Comparison of ENCODE assay signal across 8 cellular contexts in genomic region chr16:30585022-30585399, GRCh38. TPM values are rescaled to one million over a fixed set of nuclear protein-coding genes. Genes with fewer than 3 reads are reported as not detected.
DNase-seq lines count a peak whose midpoint lies in the region; ATAC-seq lines count a peak whose summit lies in the region.

No MANE protein-coding gene starts in this region.

- ATAC-seq in GM18909 (IDR thresholded peaks at IDR 0.05; ENCODE audit: poor library complexity, unreplicated experiment): peak; percentile 43
- ATAC-seq in HG03520 (IDR thresholded peaks at IDR 0.05; ENCODE audit: unreplicated experiment): peak; percentile 33
- ATAC-seq in activated CD8-positive, alpha-beta T cell treated with anti-CD3 and anti-CD28 coated beads, Interleukin-2, amount 10 ng/mL, durations not matched to agents 7 days and 5 days: peak; percentile 31
- ATAC-seq in stimulated activated memory B cell treated with anti-CD40 and anti-IgM and Interleukin-4, amounts not matched to agents 10 μg/mL and 1 μg/mL and 100 μg/mL, for 72 hours: peak; percentile 54

- peak; percentile 35 for DNase-seq in activated CD8-positive, alpha-beta T cell treated with anti-CD3 and anti-CD28 coated beads, Interleukin-2, amount 10 ng/mL, durations not matched to agents 7 days and 5 days
- DNase-seq in iPS DF 6.9 (ENCODE audit: low read depth, low spot score) (no peak), NCI-H128 (lab: John Stamatoyannopoulos, UW; ENCODE audit: unreplicated experiment) (no peak), dedifferentiated amniotic fluid mesenchymal stem cell (ENCODE audit: extremely low spot score) (no peak)

- CTCF ChIA-PET in activated CD8-positive, alpha-beta T cell treated with anti-CD3 and anti-CD28 coated beads, Interleukin-2, amount 10 ng/mL, durations not matched to agents 7 days and 5 days (lab: Charles Lee): interaction anchor here (1.0 to 5.6 kb wide), 8 partner anchors 13 to 493 kb away, joined by 3 to 44 read pairs (median 8); partner anchors contain the start of genes DCTPP1, TBX6, ZNF688 and ZNF747

- H3K9me3 Mint-ChIP-seq in activated CD8-positive, alpha-beta T cell treated with anti-CD3 and anti-CD28 coated beads, Interleukin-2, amount 10 ng/mL, durations not matched to agents 7 days and 5 days (ENCODE audit: insufficient read depth): no peaks in the 10 kb centered on the region
- H3K9me3 Mint-ChIP-seq in stimulated activated memory B cell treated with anti-CD40 and anti-IgM and Interleukin-4, amounts not matched to agents 10 μg/mL and 1 μg/mL and 100 μg/mL, for 72 hours: no peaks in the 10 kb centered on the region

- peak overlapping the region; percentile 85 for H3K4me2 ChIP-seq in BLaER1

- peak overlapping the region; percentile 95 for H3K9ac ChIP-seq in BLaER1

- no peaks in the 10 kb centered on the region for H3K27me3 ChIP-seq in BLaER1
- no peaks in the 10 kb centered on the region for H3K27me3 ChIP-seq in iPS DF 6.9 (ENCODE audit: control insufficient read depth, insufficient read depth, low read length)

- H3K36me3 Mint-ChIP-seq in activated CD8-positive, alpha-beta T cell treated with anti-CD3 and anti-CD28 coated beads, Interleukin-2, amount 10 ng/mL, durations not matched to agents 7 days and 5 days (ENCODE audit: low read depth): peaks cover 45% of the 10 kb centered on the region
- H3K36me3 Mint-ChIP-seq in stimulated activated memory B cell treated with anti-CD40 and anti-IgM and Interleukin-4, amounts not matched to agents 10 μg/mL and 1 μg/mL and 100 μg/mL, for 72 hours: peaks cover 16% of the 10 kb centered on the region

- H3K27me3 Mint-ChIP-seq in activated CD8-positive, alpha-beta T cell treated with anti-CD3 and anti-CD28 coated beads, Interleukin-2, amount 10 ng/mL, durations not matched to agents 7 days and 5 days (ENCODE audit: low read depth): no peaks in the 10 kb centered on the region
- no peaks in the 10 kb centered on the region for H3K27me3 Mint-ChIP-seq in stimulated activated memory B cell treated with anti-CD40 and anti-IgM and Interleukin-4, amounts not matched to agents 10 μg/mL and 1 μg/mL and 100 μg/mL, for 72 hours

- H3K27ac Mint-ChIP-seq in activated CD8-positive, alpha-beta T cell treated with anti-CD3 and anti-CD28 coated beads, Interleukin-2, amount 10 ng/mL, durations not matched to agents 7 days and 5 days: peak overlapping the region; percentile 65
- peak overlapping the region; percentile 82 for H3K27ac Mint-ChIP-seq in stimulated activated memory B cell treated with anti-CD40 and anti-IgM and Interleukin-4, amounts not matched to agents 10 μg/mL and 1 μg/mL and 100 μg/mL, for 72 hours

- POLR2A ChIA-PET in activated CD8-positive, alpha-beta T cell treated with anti-CD3 and anti-CD28 coated beads, Interleukin-2, amount 10 ng/mL, durations not matched to agents 7 days and 5 days (lab: Charles Lee): interaction anchor here (0.6 to 4.7 kb wide), 9 partner anchors 9 to 85 kb away, joined by 3 to 48 read pairs (median 6); partner anchors contain the start of genes ZNF688, ZNF747 and ZNF764

- no peaks in the 10 kb centered on the region for H4K20me1 ChIP-seq in BLaER1

- no CpG with 5 or more reads among the region's 23 CpGs for WGBS in iPS DF 6.9 (ENCODE audit: insufficient coverage, insufficient read length)

- H3K9me3 ChIP-seq in BLaER1 (no peaks in the 10 kb centered on the region), iPS DF 6.9 (ENCODE audit: control insufficient read depth, insufficient read depth, low read length) (no peaks in the 10 kb centered on the region)

- peaks cover 55% of the 10 kb centered on the region for H3K4me1 ChIP-seq in BLaER1
- H3K4me1 ChIP-seq in iPS DF 6.9 (ENCODE audit: control insufficient read depth, insufficient read depth, low read length): no peaks in the 10 kb centered on the region

- peaks cover 30% of the 10 kb centered on the region for H3K4me1 Mint-ChIP-seq in activated CD8-positive, alpha-beta T cell treated with anti-CD3 and anti-CD28 coated beads, Interleukin-2, amount 10 ng/mL, durations not matched to agents 7 days and 5 days (ENCODE audit: low read depth)
- H3K4me1 Mint-ChIP-seq in stimulated activated memory B cell treated with anti-CD40 and anti-IgM and Interleukin-4, amounts not matched to agents 10 μg/mL and 1 μg/mL and 100 μg/mL, for 72 hours: peaks cover 14% of the 10 kb centered on the region

- peak overlapping the region; percentile 96 for H3K4me3 Mint-ChIP-seq in activated CD8-positive, alpha-beta T cell treated with anti-CD3 and anti-CD28 coated beads, Interleukin-2, amount 10 ng/mL, durations not matched to agents 7 days and 5 days
- peak overlapping the region; percentile 87 for H3K4me3 Mint-ChIP-seq in stimulated activated memory B cell treated with anti-CD40 and anti-IgM and Interleukin-4, amounts not matched to agents 10 μg/mL and 1 μg/mL and 100 μg/mL, for 72 hours

- H3K27ac ChIP-seq in BLaER1 (peak overlapping the region; percentile 95), iPS DF 6.9 (ENCODE audit: low read length) (no peak overlapping the region)

- peaks cover 64% of the 10 kb centered on the region for H3K36me3 ChIP-seq in BLaER1
- peaks cover 14% of the 10 kb centered on the region for H3K36me3 ChIP-seq in iPS DF 6.9 (ENCODE audit: control insufficient read depth, insufficient read depth, low read length)

- H3K4me3 ChIP-seq in BLaER1: peak overlapping the region; percentile 81
- peak overlapping the region; percentile 66 for H3K4me3 ChIP-seq in iPS DF 6.9 (ENCODE audit: low read length)

RNA-seq across cellular contexts. Expression of gene ZNF785, which starts 0.5 kb away (rescaled TPM):
- 10 to 100 TPM; 11.7 to 13.7 TPM for total RNA-seq in activated CD8-positive, alpha-beta T cell treated with anti-CD3 and anti-CD28 coated beads, Interleukin-2, amount 10 ng/mL, durations not matched to agents 7 days and 5 days

RNA-seq across cellular contexts. Expression of gene ZNF688, which starts 13.5 kb away (rescaled TPM):
- 10 to 100 TPM; 12.5 to 13.4 TPM for total RNA-seq in activated CD8-positive, alpha-beta T cell treated with anti-CD3 and anti-CD28 coated beads, Interleukin-2, amount 10 ng/mL, durations not matched to agents 7 days and 5 days

RNA-seq across cellular contexts. Expression of gene ZNF689, which starts 25.2 kb away (rescaled TPM):
- total RNA-seq in activated CD8-positive, alpha-beta T cell treated with anti-CD3 and anti-CD28 coated beads, Interleukin-2, amount 10 ng/mL, durations not matched to agents 7 days and 5 days: 10 to 100 TPM; 12.0 to 13.4 TPM

RNA-seq across cellular contexts. Expression of gene ZNF764, which starts 26.8 kb away (rescaled TPM):
- total RNA-seq in activated CD8-positive, alpha-beta T cell treated with anti-CD3 and anti-CD28 coated beads, Interleukin-2, amount 10 ng/mL, durations not matched to agents 7 days and 5 days: 10 to 100 TPM; 15.2 to 15.4 TPM

RNA-seq across cellular contexts. Expression of gene ZNF747, which starts 50.4 kb away (rescaled TPM):
- 10 to 100 TPM in 1 of 2 experiments, 1 to 10 TPM in 1; 8.9 to 10.8 TPM for total RNA-seq in activated CD8-positive, alpha-beta T cell treated with anti-CD3 and anti-CD28 coated beads, Interleukin-2, amount 10 ng/mL, durations not matched to agents 7 days and 5 days
